In genomic region chr19:3671680-3672574, GRCh38 we compare ENCODE assay signal across 7 cellular contexts. TPM values are rescaled to one million over a fixed set of nuclear protein-coding genes. Genes with fewer than 3 reads are reported as not detected.
DNase-seq lines count a peak whose midpoint lies in the region; ATAC-seq and TF ChIP-seq lines count a peak whose summit lies in the region.

No MANE protein-coding gene starts in this region.

- no peaks in the 10 kb centered on the region for H3K9me3 ChIP-seq in HUES6 (ENCODE audit: control insufficient read depth, insufficient read depth, low read depth, low read length)
- no peaks in the 10 kb centered on the region for H3K9me3 ChIP-seq in right lobe of liver

- no peaks in the 10 kb centered on the region for H3K36me3 ChIP-seq in HUES6 (ENCODE audit: control insufficient read depth, insufficient read depth, low read length)
- H3K36me3 ChIP-seq in right lobe of liver = no peaks in the 10 kb centered on the region

- TF ChIP-seq CTCF in right lobe of liver (IDR thresholded peaks at IDR 0.05) = no peak

- H3K27ac ChIP-seq in HUES6 (ENCODE audit: low read depth, low read length) (peak overlapping the region; percentile 73), right lobe of liver (peak overlapping the region; percentile 58 to 77 (median 69))

- no peaks in the 10 kb centered on the region for H3K36me3 Mint-ChIP-seq in activated naive CD8-positive, alpha-beta T cell
- no peaks in the 10 kb centered on the region for H3K36me3 Mint-ChIP-seq in stimulated activated naive CD8-positive, alpha-beta T cell treated with anti-CD3 and anti-CD28 coated beads, Interleukin-15, Interleukin-2, amounts not matched to agents 100 ng/mL and 50 ng/mL, for 24 hours (ENCODE audit: low read depth)

- peak overlapping the region; percentile 59 for H3K4me3 Mint-ChIP-seq in activated naive CD8-positive, alpha-beta T cell
- H3K4me3 Mint-ChIP-seq in stimulated activated naive CD8-positive, alpha-beta T cell treated with anti-CD3 and anti-CD28 coated beads, Interleukin-15, Interleukin-2, amounts not matched to agents 100 ng/mL and 50 ng/mL, for 24 hours = peak overlapping the region; percentile 62

- H3K9ac ChIP-seq in HUES6 (ENCODE audit: low read length) = peak overlapping the region; percentile 49

- no peak for TF ChIP-seq POLR2A in right lobe of liver (IDR thresholded peaks at IDR 0.05)

- intact Hi-C loops in right lobe of liver (cut with DNase I) = no loop called here

- peak overlapping the region; percentile 22 for H3K27ac Mint-ChIP-seq in activated naive CD8-positive, alpha-beta T cell
- peak overlapping the region; percentile 83 for H3K27ac Mint-ChIP-seq in stimulated activated naive CD8-positive, alpha-beta T cell treated with anti-CD3 and anti-CD28 coated beads, Interleukin-15, Interleukin-2, amounts not matched to agents 100 ng/mL and 50 ng/mL, for 24 hours

- WGBS in right lobe of liver (ENCODE audit: insufficient coverage, low coverage, low lambda C conversion rate, missing lambda C conversion rate) = 47% methylated on average over 4 of the region's 40 CpGs

- H3K27me3 Mint-ChIP-seq in activated naive CD8-positive, alpha-beta T cell = no peaks in the 10 kb centered on the region
- H3K27me3 Mint-ChIP-seq in stimulated activated naive CD8-positive, alpha-beta T cell treated with anti-CD3 and anti-CD28 coated beads, Interleukin-15, Interleukin-2, amounts not matched to agents 100 ng/mL and 50 ng/mL, for 24 hours = no peaks in the 10 kb centered on the region

- no peak overlapping the region for H3K4me3 ChIP-seq in HUES6 (ENCODE audit: low read depth, low read length)
- no peak overlapping the region for H3K4me3 ChIP-seq in right lobe of liver

- ATAC-seq in right lobe of liver = peak; percentile 6 to 41 (median 22)
- ATAC-seq in HG03342 (IDR thresholded peaks at IDR 0.05; ENCODE audit: unreplicated experiment) = no peak
- ATAC-seq in HG02763 (IDR thresholded peaks at IDR 0.05; ENCODE audit: unreplicated experiment) = no peak

- H3K27me3 ChIP-seq in HUES6 (ENCODE audit: control insufficient read depth, insufficient read depth, low read length) (no peaks in the 10 kb centered on the region), right lobe of liver (no peaks in the 10 kb centered on the region)

- peaks cover 38% of the 10 kb centered on the region for H3K4me1 ChIP-seq in HUES6 (ENCODE audit: control insufficient read depth, insufficient read depth, low read length)
- no peaks in the 10 kb centered on the region for H3K4me1 ChIP-seq in right lobe of liver

- peaks cover 18% of the 10 kb centered on the region for H3K4me1 Mint-ChIP-seq in activated naive CD8-positive, alpha-beta T cell (ENCODE audit: low read depth)
- H3K4me1 Mint-ChIP-seq in stimulated activated naive CD8-positive, alpha-beta T cell treated with anti-CD3 and anti-CD28 coated beads, Interleukin-15, Interleukin-2, amounts not matched to agents 100 ng/mL and 50 ng/mL, for 24 hours (ENCODE audit: low read depth) = peaks cover 46% of the 10 kb centered on the region

- DNase-seq in right lobe of liver = no peak
- no peak for DNase-seq in NCI-H774 (lab: John Stamatoyannopoulos, UW)

- no peaks in the 10 kb centered on the region for H3K9me3 Mint-ChIP-seq in activated naive CD8-positive, alpha-beta T cell (ENCODE audit: low read depth)
- no peaks in the 10 kb centered on the region for H3K9me3 Mint-ChIP-seq in stimulated activated naive CD8-positive, alpha-beta T cell treated with anti-CD3 and anti-CD28 coated beads, Interleukin-15, Interleukin-2, amounts not matched to agents 100 ng/mL and 50 ng/mL, for 24 hours

RNA-seq across cellular contexts. Expression of gene PIP5K1C, which starts 28.3 kb away (rescaled TPM):
- total RNA-seq in right lobe of liver = 1 to 10 TPM; 5.3 to 9.8 (median 7.6) TPM

RNA-seq across cellular contexts. Expression of gene TJP3, which starts 36.3 kb away (rescaled TPM):
- total RNA-seq in right lobe of liver = 10 to 100 TPM in 5 of 6 experiments, 1 to 10 TPM in 1; 7.9 to 27.0 (median 16.5) TPM

RNA-seq across cellular contexts. Expression of gene CACTIN, which starts 45.3 kb away (rescaled TPM):
- total RNA-seq in right lobe of liver = 10 to 100 TPM in 4 of 6 experiments, 1 to 10 TPM in 2; 8.4 to 14.9 (median 10.3) TPM

Comparison
In these comparisons a context has a peak if more than half of its experiments do, and no peak if none do; other contexts are left out.
1. ATAC-seq: peak in right lobe of liver (4 of 4); none in HG03342 (single experiment) and HG02763 (single experiment).